1 cellular context compared by ENCODE assay signal in genomic region chr19:47070756-47071155, GRCh38.
TF ChIP-seq lines count a peak whose summit lies in the region.

No MANE protein-coding gene starts in this region.

TF ChIP-seq in GM23338, 12 proteins besides CTCF, POLR2A, EP300 and RAD21:
- no peak for TF ChIP-seq ZNF331 (CRISPR knock-in tag; IDR thresholded peaks at IDR 0.05; ENCODE audit: low read depth)
- no peak for TF ChIP-seq EZH2phosphoT487 (IDR thresholded peaks at IDR 0.05; ENCODE audit: unreplicated experiment)
- no peak for TF ChIP-seq NANOG (IDR thresholded peaks at IDR 0.05; ENCODE audit: borderline replicate concordance)
- no peak for TF ChIP-seq ZNF114 (CRISPR knock-in tag; IDR thresholded peaks at IDR 0.05)
- TF ChIP-seq JUNB (IDR thresholded peaks at IDR 0.05; ENCODE audit: unreplicated experiment) = no peak
- no peak for TF ChIP-seq POLR2AphosphoS5 (IDR thresholded peaks at IDR 0.05; ENCODE audit: low read depth)
- TF ChIP-seq REST (IDR thresholded peaks at IDR 0.05; ENCODE audit: unreplicated experiment) = no peak
- no peak for TF ChIP-seq CREB1 (CRISPR knock-in tag; IDR thresholded peaks at IDR 0.05; ENCODE audit: low read depth)
- TF ChIP-seq STAT1 (IDR thresholded peaks at IDR 0.05; ENCODE audit: unreplicated experiment) = no peak
- no peak for TF ChIP-seq EZH2 (IDR thresholded peaks at IDR 0.05; ENCODE audit: low read depth, unreplicated experiment)
- no peak for TF ChIP-seq ETS1 (IDR thresholded peaks at IDR 0.05)
- TF ChIP-seq ZNF462 (CRISPR knock-in tag; IDR thresholded peaks at IDR 0.05) = no peak
